Comparison of ENCODE assay signal across 9 cellular contexts in genomic region chrX:102154218-102154860, GRCh38. TPM values are rescaled to one million over a fixed set of nuclear protein-coding genes. Genes with fewer than 3 reads are reported as not detected.
DNase-seq lines count a peak whose midpoint lies in the region; ATAC-seq, FAIRE-seq and TF ChIP-seq lines count a peak whose summit lies in the region.
"Had no signal": no experiment of that assay in that cellular context is flagged by ENCODE, and none has a peak within 500 bp of the region (broad histone marks: within the 10 kb centered on the region; RNA-seq: fewer than 3 reads in every experiment).

No MANE protein-coding gene starts in this region.

- H3K9me3 Mint-ChIP-seq in endothelial cell (ENCODE audit: unreplicated experiment), result no peaks in the 10 kb centered on the region

- no TSS peak for BruUV-seq in OCI-LY7 (replicated peaks; lab: Mats Ljungman, UMichigan)

- CTCF ChIA-PET in OCI-LY7 (lab: Charles Lee; ENCODE audit: unreplicated experiment), result no interaction called here

- peaks cover 3% of the 10 kb centered on the region for H3K27me3 Mint-ChIP-seq in endothelial cell (ENCODE audit: unreplicated experiment)

- peak; percentile 46 for DNase-seq in NCI-H748 (lab: John Stamatoyannopoulos, UW; ENCODE audit: unreplicated experiment)
- no peak for DNase-seq in NCI-H748 treated with DMSO at 0.1 percent for 48 hours (lab: John Stamatoyannopoulos, UW)
- no peak for DNase-seq in OCI-LY7 (ENCODE audit: low spot score)
- peak; percentile 54 for DNase-seq in endothelial cell (ENCODE audit: low spot score)
- peak; percentile 16 for DNase-seq in stimulated activated naive CD8-positive, alpha-beta T cell treated with anti-CD3 and anti-CD28 coated beads, Interleukin-15, Interleukin-2, amounts not matched to agents 100 U/mL and 50 U/mL, for 24 hours
- no peak for DNase-seq in GM12892 (ENCODE audit: insufficient read length)
- no peak for DNase-seq in EL

- intact Hi-C loops in OCI-LY7 (cut with micrococcal nuclease; ENCODE audit: unreplicated experiment), result no loop called here

- no peak overlapping the region for H3K4me2 ChIP-seq in OCI-LY7 (ENCODE audit: low read length)
- H3K4me2 ChIP-seq: BLaER1 treated with 17β-estradiol and CSF1 and Interleukin-3, amounts not matched to agents 10 nM and 100 nM had no signal

- peak overlapping the region; percentile 36 for H3K27ac Mint-ChIP-seq in endothelial cell (ENCODE audit: unreplicated experiment)

- peaks cover 14% of the 10 kb centered on the region for H3K4me1 Mint-ChIP-seq in endothelial cell (ENCODE audit: unreplicated experiment)

- peak overlapping the region; percentile 99 for H3K4me3 Mint-ChIP-seq in endothelial cell (ENCODE audit: unreplicated experiment)

- peak; percentile 43; the same call in 1 of the 2 replicates for TF ChIP-seq CTCF in OCI-LY7 (conservative IDR thresholded peaks at IDR 0.05; ENCODE audit: low read length)
- TF ChIP-seq CTCF in endothelial cell (IDR thresholded peaks at IDR 0.05; ENCODE audit: unreplicated experiment), result peak; percentile 52

- H3K9me3 ChIP-seq in OCI-LY7 (ENCODE audit: low read length), result no peaks in the 10 kb centered on the region

- peaks cover 3% of the 10 kb centered on the region for H3K36me3 Mint-ChIP-seq in endothelial cell (ENCODE audit: low read depth, unreplicated experiment)

- no peak for FAIRE-seq in GM12892 (lab: Jason Lieb, UNC)

- H3K4me1 ChIP-seq in OCI-LY7 (ENCODE audit: insufficient read depth, low read length, poor library complexity, severe bottlenecking), result no peaks in the 10 kb centered on the region
- H3K4me1 ChIP-seq: BLaER1 treated with 17β-estradiol and CSF1 and Interleukin-3, amounts not matched to agents 10 nM and 100 nM had no signal

- H2AFZ ChIP-seq in OCI-LY7 (ENCODE audit: low read length), result no peak overlapping the region

- no peak for TF ChIP-seq POLR2A in GM12892 (IDR thresholded peaks at IDR 0.05; ENCODE audit: low read depth, low read length)

- H3K79me2 ChIP-seq in OCI-LY7 (ENCODE audit: insufficient read depth, low read depth, low read length), result no peaks in the 10 kb centered on the region

- POLR2A ChIA-PET in OCI-LY7 (lab: Charles Lee), result no interaction called here

- H3K4me3 ChIP-seq in OCI-LY7 (ENCODE audit: low read depth, low read length, poor library complexity, severe bottlenecking), result no peak overlapping the region
- H3K4me3 ChIP-seq: BLaER1 treated with 17β-estradiol and CSF1 and Interleukin-3, amounts not matched to agents 10 nM and 100 nM had no signal

- no peak overlapping the region for H3K27ac ChIP-seq in OCI-LY7 (ENCODE audit: low read depth, low read length, poor library complexity, severe bottlenecking)
- H3K27ac ChIP-seq: BLaER1 treated with 17β-estradiol and CSF1 and Interleukin-3, amounts not matched to agents 10 nM and 100 nM had no signal

- peak; percentile 24 for ATAC-seq in stimulated activated naive CD8-positive, alpha-beta T cell treated with anti-CD3 and anti-CD28 coated beads, Interleukin-15, Interleukin-2, amounts not matched to agents 100 U/mL and 50 U/mL, for 24 hours
- no peak for ATAC-seq in GM19395 (IDR thresholded peaks at IDR 0.05; ENCODE audit: unreplicated experiment)

- H3K9me2 ChIP-seq in OCI-LY7 (ENCODE audit: insufficient read depth, low read length), result no peaks in the 10 kb centered on the region

- no peaks in the 10 kb centered on the region for H4K20me1 ChIP-seq in OCI-LY7 (ENCODE audit: insufficient read depth, low read length)
- H4K20me1 ChIP-seq: BLaER1 treated with 17β-estradiol and CSF1 and Interleukin-3, amounts not matched to agents 10 nM and 100 nM had no signal

- H3K36me3 ChIP-seq in OCI-LY7 (ENCODE audit: insufficient read depth, low read length), result no peaks in the 10 kb centered on the region
- H3K36me3 ChIP-seq: BLaER1 treated with 17β-estradiol and CSF1 and Interleukin-3, amounts not matched to agents 10 nM and 100 nM had no signal

RNA-seq across cellular contexts. Expression of gene BEX5, which starts 1.4 kb away (rescaled TPM):
- not detected in 2 replicates for total RNA-seq in OCI-LY7 (2014; rRNA removed; shearing (Covaris generic))
- not detected in 2 replicates for total RNA-seq in OCI-LY7 (2022)
- total RNA-seq in endothelial cell (ENCODE audit: unreplicated experiment), result 45.4 TPM
- polyA plus RNA-seq in GM12892 (2012; ENCODE audit: missing spikeins), result 2.1 TPM

RNA-seq across cellular contexts. Expression of gene TCEAL6, which starts 12.1 kb away (rescaled TPM):
- not detected in 2 replicates for total RNA-seq in OCI-LY7 (2014; rRNA removed; shearing (Covaris generic))
- total RNA-seq in OCI-LY7 (2022) (not detected in 2 replicates), endothelial cell (ENCODE audit: unreplicated experiment) (not detected)
- not detected for polyA plus RNA-seq in GM12892 (2012; ENCODE audit: missing spikeins)

RNA-seq across cellular contexts. Expression of gene TCEAL2, which starts 28.9 kb away (rescaled TPM):
- total RNA-seq in OCI-LY7 (2014; rRNA removed; shearing (Covaris generic)), result not detected in 2 replicates
- total RNA-seq in OCI-LY7 (2022) (not detected in 2 replicates), endothelial cell (ENCODE audit: unreplicated experiment) (11.1 TPM)
- 0.40 TPM for polyA plus RNA-seq in GM12892 (2012; ENCODE audit: missing spikeins)

Comparison
In these comparisons a context has a peak if more than half of its experiments do, and no peak if none do; other contexts are left out.
1. DNase-seq: peak in NCI-H748 (single experiment), endothelial cell (single experiment) and stimulated activated naive CD8-positive, alpha-beta T cell treated with anti-CD3 and anti-CD28 coated beads, Interleukin-15, Interleukin-2, amounts not matched to agents 100 U/mL and 50 U/mL, for 24 hours (single experiment); none in NCI-H748 treated with DMSO at 0.1 percent for 48 hours (single experiment), OCI-LY7 (single experiment), GM12892 (single experiment) and EL (single experiment).
2. RNA of gene BEX5, which starts 1.4 kb away (total RNA-seq): 45.4 TPM in endothelial cell (single experiment); not detected in OCI-LY7; every median in the first group is over 10 times any median in the second.
3. RNA of gene TCEAL2, which starts 28.9 kb away (total RNA-seq): 11.1 TPM in endothelial cell (single experiment); not detected in OCI-LY7; every median in the first group is over 10 times any median in the second.